Comparison of ENCODE assay signal across 1 cellular context in genomic region chr16:10877472-10877946, GRCh38.
TF ChIP-seq lines count a peak whose summit lies in the region.

No MANE protein-coding gene starts in this region.

TF ChIP-seq in HepG2, 621 proteins besides CTCF, POLR2A, EP300 and RAD21:
- TF ChIP-seq SP1 (IDR thresholded peaks at IDR 0.05) (no peak), SP1 (CRISPR knock-in tag; IDR thresholded peaks at IDR 0.05) (no peak), MBNL3 (CRISPR knock-in tag; conservative IDR thresholded peaks at IDR 0.05) (no peak), ZNF558 (CRISPR knock-in tag; IDR thresholded peaks at IDR 0.05; ENCODE audit: borderline replicate concordance) (no peak), ZNF274 (CRISPR knock-in tag; IDR thresholded peaks at IDR 0.05) (no peak), SALL1 (CRISPR knock-in tag; IDR thresholded peaks at IDR 0.05) (no peak), ZFP62 (CRISPR knock-in tag; IDR thresholded peaks at IDR 0.05) (no peak), ZNF878 (CRISPR knock-in tag; IDR thresholded peaks at IDR 0.05) (no peak), KLF12 (CRISPR knock-in tag; IDR thresholded peaks at IDR 0.05; ENCODE audit: borderline replicate concordance) (no peak), NR1H2 (CRISPR knock-in tag; IDR thresholded peaks at IDR 0.05; ENCODE audit: borderline replicate concordance, low read depth) (no peak), ZNF17 (CRISPR knock-in tag; IDR thresholded peaks at IDR 0.05) (no peak), RFX5 (IDR thresholded peaks at IDR 0.05; ENCODE audit: low read depth, low read length) (no peak), SNRNP70 (IDR thresholded peaks at IDR 0.05; ENCODE audit: low read depth, low read length) (no peak), ZNF549 (CRISPR knock-in tag; IDR thresholded peaks at IDR 0.05) (no peak)
